ENCODE assay signal across 25 cellular contexts in genomic region chr13:69657676-69658075, GRCh38.
"Had no signal": no experiment of that assay in that cellular context is flagged by ENCODE, and none has a peak within 500 bp of the region (broad histone marks: within the 10 kb centered on the region; RNA-seq: fewer than 3 reads in every experiment).

No MANE protein-coding gene starts in this region.

- H3K36me3 ChIP-seq: stomach, suprapubic skin, thoracic aorta, thyroid gland, tibial artery, tibial nerve, transverse colon, upper lobe of left lung, upper lobe of right lung, uterus, vagina had no signal

- H3K27me3 ChIP-seq: stomach, suprapubic skin, testis, thyroid gland, tibial artery, tibial nerve, transverse colon, upper lobe of left lung, upper lobe of right lung, uterus, vagina had no signal

- ATAC-seq: stimulated activated effector memory CD8-positive, alpha-beta T cell treated with anti-CD3 and anti-CD28 coated beads, Interleukin-12 subunit alpha, Interleukin-12 subunit beta, amount 100 ng/mL, for 72 hours; stimulated activated memory B cell treated with anti-CD40 and anti-IgM and Interleukin-4, amounts not matched to agents 10 μg/mL and 1 μg/mL and 100 μg/mL, for 72 hours; stimulated activated naive B cell treated with anti-CD40 and anti-IgM and Interleukin-4, amounts not matched to agents 10 μg/mL and 1 μg/mL and 100 μg/mL, for 72 hours; stimulated activated naive CD8-positive, alpha-beta T cell treated with anti-CD3 and anti-CD28 coated beads, Interleukin-15, amount 100 ng/mL, for 72 hours; stimulated activated naive CD8-positive, alpha-beta T cell treated with anti-CD3 and anti-CD28 coated beads, Interleukin-15, Interleukin-2, amounts not matched to agents 100 U/mL and 50 U/mL, for 24 hours; upper lobe of right lung had no signal

- H3K9me3 ChIP-seq: testis, thyroid gland, tibial artery, upper lobe of right lung had no signal

- H3K4me3 ChIP-seq: stomach, suprapubic skin, testis, thoracic aorta, thyroid gland, tibial artery, tibial nerve, transverse colon, upper lobe of left lung, upper lobe of right lung, uterus, vagina had no signal

- H3K4me1 ChIP-seq: stomach, suprapubic skin, testis, thyroid gland, tibial artery, tibial nerve, transverse colon, upper lobe of left lung, upper lobe of right lung, uterus, vagina had no signal

- DNase-seq: stimulated activated CD4-positive, alpha-beta T cell treated with anti-CD3 and anti-CD28 coated beads, Interleukin-2, amount 100 ng/mL, for 48 hours; stimulated activated CD4-positive, alpha-beta T cell treated with anti-CD3 and anti-CD28 coated beads, Interleukin-4, amount 100 ng/mL, for 1 hour; stimulated activated CD4-positive, alpha-beta T cell treated with anti-CD3 and anti-CD28 coated beads, Interleukin-4, amount 100 ng/mL, for 24 hours; stimulated activated CD4-positive, alpha-beta T cell treated with anti-CD3 and anti-CD28 coated beads, Interleukin-4, amount 100 ng/mL, for 4 hours; stimulated activated CD8-positive, alpha-beta memory T cell treated with anti-CD3 and anti-CD28 coated beads, Interleukin-4, amount 100 ng/mL, for 48 hours; stimulated activated naive B cell treated with anti-CD40 and anti-IgM and Interleukin-4, amounts not matched to agents 10 μg/mL and 1 μg/mL and 100 μg/mL, for 72 hours; stimulated activated naive CD4-positive, alpha-beta T cell; stimulated activated naive CD4-positive, alpha-beta T cell treated with Interleukin-2 at 50 U/mL for 16 hours; stimulated activated naive CD8-positive, alpha-beta T cell treated with anti-CD3 and anti-CD28 coated beads, Interleukin-15, amount 100 ng/mL, for 72 hours; stimulated activated naive CD8-positive, alpha-beta T cell treated with anti-CD3 and anti-CD28 coated beads, Interleukin-15, Interleukin-2, amounts not matched to agents 100 U/mL and 50 U/mL, for 24 hours; stomach; substantia nigra; testis; thyroid gland; tibial artery; transverse colon; upper lobe of left lung; upper lobe of right lung; uterus had no signal

- H3K27ac ChIP-seq: stomach, suprapubic skin, testis, thoracic aorta, thyroid gland, tibial artery, tibial nerve, transverse colon, upper lobe of left lung, upper lobe of right lung, uterus, vagina had no signal
